ENCODE assay signal across 33 cellular contexts in the genomic region with DNA sequence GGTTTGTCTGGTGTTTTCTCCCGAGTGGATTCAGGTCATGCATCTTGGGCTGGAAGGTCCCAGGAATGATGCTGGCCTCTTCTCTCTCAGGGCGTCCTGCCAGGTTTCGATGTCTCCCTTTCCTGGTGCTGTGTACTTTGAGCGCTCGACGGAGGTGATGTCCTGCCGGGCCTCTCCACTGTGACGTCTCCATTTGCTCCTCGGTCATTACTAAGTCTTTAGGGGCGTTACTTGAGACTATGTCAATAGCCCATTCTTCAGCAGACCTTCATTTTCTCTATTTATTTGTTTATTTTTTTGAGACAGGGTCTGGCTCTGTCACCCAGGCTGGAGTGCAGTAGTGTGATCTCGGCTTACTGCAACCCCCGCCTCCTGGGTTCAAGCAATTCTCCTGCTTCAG. TPM values are rescaled to one million over a fixed set of nuclear protein-coding genes. Genes with fewer than 3 reads are reported as not detected.
DNase-seq lines count a peak whose midpoint lies in the region; ATAC-seq and TF ChIP-seq lines count a peak whose summit lies in the region.
"Had no signal": no experiment of that assay in that cellular context is flagged by ENCODE, and none has a peak within 500 bp of the region (broad histone marks: within the 10 kb centered on the region; RNA-seq: fewer than 3 reads in every experiment).

No MANE protein-coding gene starts in this region.

- H3K4me3 Mint-ChIP-seq in activated naive CD4-positive, alpha-beta T cell treated with anti-CD3 and anti-CD28 coated beads, Interleukin-2, amount 50 U/mL, for 24 hours: no peak overlapping the region
- H3K4me3 Mint-ChIP-seq in osteocyte (ENCODE audit: unreplicated experiment): no peak overlapping the region
- H3K4me3 Mint-ChIP-seq: activated naive CD4-positive, alpha-beta T cell treated with anti-CD3 and anti-CD28 coated beads, Interleukin-2, amount 10 ng/mL, durations not matched to agents 7 days and 5 days; H9; nephron had no signal

- H3K9me3 Mint-ChIP-seq in activated naive CD4-positive, alpha-beta T cell treated with anti-CD3 and anti-CD28 coated beads, Interleukin-2, amount 50 U/mL, for 24 hours: no peaks in the 10 kb centered on the region
- no peaks in the 10 kb centered on the region for H3K9me3 Mint-ChIP-seq in osteocyte (ENCODE audit: unreplicated experiment)
- H3K9me3 Mint-ChIP-seq: activated naive CD4-positive, alpha-beta T cell treated with anti-CD3 and anti-CD28 coated beads, Interleukin-2, amount 10 ng/mL, durations not matched to agents 7 days and 5 days; H9; nephron had no signal

- TF ChIP-seq CTCF in astrocyte of the spinal cord (IDR thresholded peaks at IDR 0.05; ENCODE audit: low read depth, low read length) (no peak), osteocyte (IDR thresholded peaks at IDR 0.05) (no peak), lower lobe of right lung (IDR thresholded peaks at IDR 0.05) (no peak)

- H3K27ac Mint-ChIP-seq in activated naive CD4-positive, alpha-beta T cell treated with anti-CD3 and anti-CD28 coated beads, Interleukin-2, amount 50 U/mL, for 24 hours: peak overlapping the region; percentile 84
- peak overlapping the region; percentile 6 for H3K27ac Mint-ChIP-seq in osteocyte (ENCODE audit: unreplicated experiment)
- H3K27ac Mint-ChIP-seq: activated naive CD4-positive, alpha-beta T cell treated with anti-CD3 and anti-CD28 coated beads, Interleukin-2, amount 10 ng/mL, durations not matched to agents 7 days and 5 days; nephron had no signal

- H3K4me3 ChIP-seq in astrocyte of the spinal cord (ENCODE audit: low read depth, low read length) (no peak overlapping the region), lower lobe of right lung (no peak overlapping the region)
- H3K4me3 ChIP-seq: breast epithelium, hepatocyte, lung, MG63, pancreas, SJCRH30, skin epidermis, stomach, uterus had no signal

- H3K4me1 Mint-ChIP-seq in activated naive CD4-positive, alpha-beta T cell treated with anti-CD3 and anti-CD28 coated beads, Interleukin-2, amount 50 U/mL, for 24 hours: peaks cover 73% of the 10 kb centered on the region
- peaks cover 60% of the 10 kb centered on the region for H3K4me1 Mint-ChIP-seq in osteocyte (ENCODE audit: unreplicated experiment)
- H3K4me1 Mint-ChIP-seq: H9 had no signal

- in situ Hi-C loops in astrocyte of the spinal cord (cut with HindIII; ENCODE audit: low sequenced_read_pairs): no loop called here

- DNase-seq in NCI-H1092 treated with DMSO at 0.1 percent for 48 hours (lab: John Stamatoyannopoulos, UW) (peak; percentile 8), NCI-H1092 (lab: John Stamatoyannopoulos, UW) (no peak), astrocyte of the spinal cord (ENCODE audit: low read depth, low spot score) (peak; percentile 16), osteocyte (ENCODE audit: extremely low spot score, unreplicated experiment) (no peak), lower lobe of right lung (no peak), SIG-M5 (lab: John Stamatoyannopoulos, UW) (no peak)
- no peak for DNase-seq in activated naive CD4-positive, alpha-beta T cell treated with Interleukin-2 at 50 U/mL for 16 hours
- DNase-seq: 8988T; activated CD8-positive, alpha-beta memory T cell treated with anti-CD3 and anti-CD28 coated beads for 24 hours; activated naive CD4-positive, alpha-beta T cell treated with anti-CD3 and anti-CD28 coated beads, Interleukin-2, amount 10 ng/mL, durations not matched to agents 7 days and 5 days; C1 segment of cervical spinal cord; Caco-2; DMS53; GDM1; H9; kidney glomerular epithelial cell; MG63; NCI-H2081; NCI-H446; pancreas; SJCRH30; stomach; uterus had no signal

- no peaks in the 10 kb centered on the region for H3K27me3 Mint-ChIP-seq in activated naive CD4-positive, alpha-beta T cell treated with anti-CD3 and anti-CD28 coated beads, Interleukin-2, amount 50 U/mL, for 24 hours
- H3K27me3 Mint-ChIP-seq in osteocyte (ENCODE audit: unreplicated experiment): no peaks in the 10 kb centered on the region

- H3K27ac ChIP-seq in lower lobe of right lung: no peak overlapping the region
- H3K27ac ChIP-seq: hepatocyte, HL-60, KMS-11, pancreas, SJCRH30, skin epidermis had no signal

- no peaks in the 10 kb centered on the region for H3K27me3 ChIP-seq in lower lobe of right lung (ENCODE audit: low read depth)
- H3K27me3 ChIP-seq: breast epithelium, hepatocyte, MG63, pancreas, stomach, uterus had no signal

- H3K36me3 ChIP-seq in lower lobe of right lung: no peaks in the 10 kb centered on the region
- H3K36me3 ChIP-seq: breast epithelium, MG63, pancreas, SJCRH30, stomach, uterus had no signal

- ATAC-seq in lower lobe of right lung: no peak
- ATAC-seq: activated CD4-positive, CD25-positive, alpha-beta regulatory T cell treated with anti-CD3 and anti-CD28 coated beads, Interleukin-2, amount 50 U/mL, for 24 hours; pancreas had no signal

- intact Hi-C loops in lower lobe of right lung (cut with DNase I): loop anchor here (5.0 kb wide), 1 partner anchor 78 kb away; no protein-coding TSS in a partner anchor

- no peaks in the 10 kb centered on the region for H3K9me3 ChIP-seq in lower lobe of right lung
- H3K9me3 ChIP-seq: breast epithelium, Caco-2, MG63, pancreas, SJCRH30, stomach, uterus had no signal

- peaks cover 54% of the 10 kb centered on the region for H3K4me1 ChIP-seq in lower lobe of right lung
- H3K4me1 ChIP-seq: breast epithelium, uterus had no signal

- H3K36me3 Mint-ChIP-seq in activated naive CD4-positive, alpha-beta T cell treated with anti-CD3 and anti-CD28 coated beads, Interleukin-2, amount 50 U/mL, for 24 hours: no peaks in the 10 kb centered on the region
- no peaks in the 10 kb centered on the region for H3K36me3 Mint-ChIP-seq in osteocyte (ENCODE audit: unreplicated experiment)
- H3K36me3 Mint-ChIP-seq: activated naive CD4-positive, alpha-beta T cell treated with anti-CD3 and anti-CD28 coated beads, Interleukin-2, amount 10 ng/mL, durations not matched to agents 7 days and 5 days had no signal

RNA-seq across cellular contexts. Expression of gene TNFRSF1B, which starts 37.2 kb away (rescaled TPM):
- 3.7 and 7.4 TPM in 2 replicates for total RNA-seq in osteocyte
- 67.0 TPM for total RNA-seq in lower lobe of right lung
- total RNA-seq: RPMI7951 had no signal

Comparison
In these comparisons a context has a peak if more than half of its experiments do, and no peak if none do; other contexts are left out.
1. DNase-seq: peak in NCI-H1092 treated with DMSO at 0.1 percent for 48 hours (single experiment) and astrocyte of the spinal cord (single experiment); none in NCI-H1092 (single experiment), activated naive CD4-positive, alpha-beta T cell treated with Interleukin-2 at 50 U/mL for 16 hours (single experiment), osteocyte (single experiment), lower lobe of right lung (single experiment) and SIG-M5 (single experiment).